ENCODE assay signal across 20 cellular contexts in the genomic region with DNA sequence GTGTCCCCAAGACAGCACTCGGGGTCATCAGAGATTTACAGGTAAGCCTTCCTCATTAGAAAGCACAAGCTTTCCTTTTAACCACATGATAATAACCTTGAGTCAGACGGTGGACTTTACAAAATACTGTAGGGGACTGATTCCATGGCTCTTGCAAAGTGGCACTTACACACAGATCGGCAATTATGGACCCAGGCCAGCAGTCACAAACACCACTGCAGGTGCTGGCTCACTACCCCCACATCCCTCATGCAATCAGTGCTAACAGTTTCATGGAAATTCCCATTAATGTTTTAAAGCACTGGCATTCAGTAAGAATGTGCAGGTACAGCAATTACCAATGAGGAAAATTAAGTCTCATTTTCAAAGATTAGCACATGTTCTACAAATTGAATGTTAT.
"Had no signal": no experiment of that assay in that cellular context is flagged by ENCODE, and none has a peak within 500 bp of the region (broad histone marks: within the 10 kb centered on the region; RNA-seq: fewer than 3 reads in every experiment).

No MANE protein-coding gene starts in this region.

- DNase-seq: activated CD4-positive, alpha-beta T cell treated with anti-CD3 and anti-CD28 coated beads for 1 hour; activated effector memory CD4-positive, alpha-beta T cell treated with anti-CD3 and anti-CD28 coated beads, Interleukin-2, amount 50 U/mL, for 16 hours; activated naive CD4-positive, alpha-beta T cell treated with anti-CD3 and anti-CD28 coated beads, Interleukin-2, amount 50 U/mL, for 16 hours; activated T-cell treated with anti-CD3 and anti-CD28 coated beads, Interleukin-2, amount 50 U/mL, for 72 hours; aorta; effector CD4-positive, alpha-beta T cell; esophagus squamous epithelium; islet precursor cell; left lung; mammary epithelial cell; midbrain; nephron progenitor cell; nucleus accumbens; posterior cingulate gyrus; retina; spleen; stimulated activated CD4-positive, alpha-beta T cell treated with anti-CD3 and anti-CD28 coated beads, Interleukin-4, amount 100 ng/mL, for 4 hours; stimulated activated naive B cell treated with anti-CD40 and anti-IgM and Interleukin-4, amounts not matched to agents 10 μg/mL and 1 μg/mL and 100 μg/mL, for 72 hours; WERI-Rb-1 had no signal

- H3K4me1 ChIP-seq: esophagus squamous epithelium, left lung, spleen had no signal

- H3K36me3 ChIP-seq: esophagus squamous epithelium, left lung, spleen, thoracic aorta, WERI-Rb-1 had no signal

- H3K4me1 Mint-ChIP-seq: nephron progenitor cell; stimulated activated naive B cell treated with anti-CD40 and anti-IgM and Interleukin-4, amounts not matched to agents 10 μg/mL and 1 μg/mL and 100 μg/mL, for 72 hours had no signal

- H3K27me3 ChIP-seq: esophagus squamous epithelium, left lung, spleen had no signal

- H3K27me3 Mint-ChIP-seq: stimulated activated naive B cell treated with anti-CD40 and anti-IgM and Interleukin-4, amounts not matched to agents 10 μg/mL and 1 μg/mL and 100 μg/mL, for 72 hours had no signal

- H3K27ac ChIP-seq: esophagus squamous epithelium, left lung, spleen, thoracic aorta, WERI-Rb-1 had no signal

- H3K9me3 ChIP-seq: esophagus squamous epithelium, left lung, thoracic aorta had no signal

- H3K4me3 ChIP-seq: esophagus squamous epithelium, left lung, spleen, thoracic aorta had no signal

- H3K4me3 Mint-ChIP-seq: activated T-cell treated with anti-CD3 and anti-CD28 coated beads, Interleukin-2, amount 50 U/mL, for 72 hours; nephron progenitor cell; stimulated activated naive B cell treated with anti-CD40 and anti-IgM and Interleukin-4, amounts not matched to agents 10 μg/mL and 1 μg/mL and 100 μg/mL, for 72 hours had no signal

- H3K27ac Mint-ChIP-seq: activated T-cell treated with anti-CD3 and anti-CD28 coated beads, Interleukin-2, amount 50 U/mL, for 72 hours; nephron progenitor cell; stimulated activated naive B cell treated with anti-CD40 and anti-IgM and Interleukin-4, amounts not matched to agents 10 μg/mL and 1 μg/mL and 100 μg/mL, for 72 hours had no signal
